ENCODE assay signal across 8 cellular contexts in the genomic region with DNA sequence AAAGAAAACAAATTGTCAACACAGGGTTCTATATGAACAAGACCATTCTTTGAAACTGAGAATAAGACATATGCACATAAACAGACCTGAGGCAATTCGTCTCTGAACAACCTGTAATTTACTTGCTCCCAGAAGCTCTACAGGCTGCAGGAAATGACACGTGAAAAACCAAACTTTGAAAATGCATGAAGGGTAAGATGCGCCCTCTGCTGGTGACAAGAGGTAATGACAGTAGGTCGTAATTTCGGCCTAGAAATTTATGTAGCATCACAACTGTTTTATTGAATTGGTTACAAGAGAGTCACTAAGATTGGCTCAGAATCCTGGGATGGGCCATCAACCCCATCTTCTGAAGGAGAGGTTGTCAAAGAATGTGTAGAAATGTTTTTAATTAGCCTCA.
DNase-seq lines count a peak whose midpoint lies in the region; ATAC-seq, FAIRE-seq and TF ChIP-seq lines count a peak whose summit lies in the region.

No MANE protein-coding gene starts in this region.

- H3K9ac ChIP-seq in neural cell (ENCODE audit: low read length) = no peak overlapping the region

- TF ChIP-seq EP300 in neural cell (conservative IDR thresholded peaks at IDR 0.05; ENCODE audit: poor library complexity, severe bottlenecking) = no peak

- BruUV-seq in PC-9 (replicated peaks; lab: Mats Ljungman, UMichigan) = no TSS peak

- H3K4me2 ChIP-seq in DOHH2 (ENCODE audit: low read length) (no peak overlapping the region), PC-9 (no peak overlapping the region), neural cell (ENCODE audit: low read length) (no peak overlapping the region)

- no peak overlapping the region for H2AFZ ChIP-seq in PC-9
- no peak overlapping the region for H2AFZ ChIP-seq in neural cell (ENCODE audit: low read depth, low read length)

- no peaks in the 10 kb centered on the region for H3K27me3 ChIP-seq in DOHH2 (ENCODE audit: control insufficient read depth, low read length)
- no peaks in the 10 kb centered on the region for H3K27me3 ChIP-seq in PC-9 (ENCODE audit: insufficient read depth, low read depth)
- no peaks in the 10 kb centered on the region for H3K27me3 ChIP-seq in neural cell (ENCODE audit: insufficient read depth, low read depth, low read length)

- peak; percentile 53 for TF ChIP-seq RAD21 in neural cell (conservative IDR thresholded peaks at IDR 0.05)

- TF ChIP-seq CTCF in DOHH2 (IDR thresholded peaks at IDR 0.05; ENCODE audit: low read depth, low read length, poor library complexity, severe bottlenecking) (peak; percentile 61), PC-9 (conservative IDR thresholded peaks at IDR 0.05) (peak; percentile 84), neural cell (IDR thresholded peaks at IDR 0.05; ENCODE audit: poor library complexity, severe bottlenecking) (peak; percentile 57), omental fat pad (IDR thresholded peaks at IDR 0.05) (no peak)

- H3F3A ChIP-seq in DOHH2 (ENCODE audit: control insufficient read depth, insufficient read depth) (no peaks in the 10 kb centered on the region), PC-9 (ENCODE audit: insufficient read depth, low read depth) (no peaks in the 10 kb centered on the region), neural cell (ENCODE audit: insufficient read depth, low read length, poor library complexity, severe bottlenecking) (no peaks in the 10 kb centered on the region)

- no peaks in the 10 kb centered on the region for H3K9me3 ChIP-seq in DOHH2 (ENCODE audit: control insufficient read depth, insufficient read depth, low read length)
- no peaks in the 10 kb centered on the region for H3K9me3 ChIP-seq in PC-9 (ENCODE audit: insufficient read depth, low read depth)
- H3K9me3 ChIP-seq in neural cell (ENCODE audit: low read length) = no peaks in the 10 kb centered on the region

- ATAC-seq in omental fat pad (ENCODE audit: low FRiP score) (no peak), HG03196 (IDR thresholded peaks at IDR 0.05; ENCODE audit: unreplicated experiment) (no peak)

- no peaks in the 10 kb centered on the region for H3K9me2 ChIP-seq in DOHH2 (replicated peaks; ENCODE audit: control insufficient read depth, low read length)
- H3K9me2 ChIP-seq in PC-9 (ENCODE audit: insufficient read depth) = no peaks in the 10 kb centered on the region
- H3K9me2 ChIP-seq in neural cell (ENCODE audit: insufficient read depth, low read length) = no peaks in the 10 kb centered on the region

- H4K20me1 ChIP-seq in DOHH2 (ENCODE audit: control insufficient read depth, insufficient read depth, low read depth, low read length) (no peaks in the 10 kb centered on the region), PC-9 (ENCODE audit: insufficient read depth) (no peaks in the 10 kb centered on the region), neural cell (ENCODE audit: insufficient read depth) (no peaks in the 10 kb centered on the region)

- CTCF ChIA-PET in PC-9 (lab: Charles Lee) = no interaction called here

- H3K27ac ChIP-seq in DOHH2 (ENCODE audit: low read depth, low read length) = no peak overlapping the region
- no peak overlapping the region for H3K27ac ChIP-seq in PC-9
- H3K27ac ChIP-seq in neural cell (ENCODE audit: low read length) = no peak overlapping the region

- H3K4me3 ChIP-seq in DOHH2 (ENCODE audit: low read length) (no peak overlapping the region), PC-9 (no peak overlapping the region), neural cell (ENCODE audit: low read length) (no peak overlapping the region)

- H3K79me2 ChIP-seq in DOHH2 (ENCODE audit: control insufficient read depth, low read length) (no peaks in the 10 kb centered on the region), PC-9 (ENCODE audit: low read depth) (no peaks in the 10 kb centered on the region), neural cell (replicated peaks; ENCODE audit: insufficient read depth, low read length) (no peaks in the 10 kb centered on the region)

- intact Hi-C loops in PC-9 (cut with micrococcal nuclease; ENCODE audit: unreplicated experiment) = loop anchor here (2.0 to 5.0 kb wide), 2 partner anchors 404 to 536 kb away; no protein-coding TSS in a partner anchor

- H3K4me1 ChIP-seq in DOHH2 (ENCODE audit: control insufficient read depth, low read length) (no peaks in the 10 kb centered on the region), PC-9 (replicated peaks; ENCODE audit: insufficient read depth) (no peaks in the 10 kb centered on the region)

- peak; percentile 82 for FAIRE-seq in colon (lab: Jason Lieb, UNC)

- in situ Hi-C loops in ACHN (cut with HindIII; ENCODE audit: low pct_ligation_motif_present, low pct_unique_long_range_greater_than_20kb, low sequenced_read_pairs) = no loop called here

- no peaks in the 10 kb centered on the region for H3K36me3 ChIP-seq in DOHH2 (ENCODE audit: control insufficient read depth, low read length)
- H3K36me3 ChIP-seq in PC-9 (ENCODE audit: low read depth) = no peaks in the 10 kb centered on the region
- no peaks in the 10 kb centered on the region for H3K36me3 ChIP-seq in neural cell (ENCODE audit: insufficient read depth, low read length)

- POLR2A ChIA-PET in PC-9 (lab: Charles Lee; ENCODE audit: unreplicated experiment) = no interaction called here

- peak; percentile 8 for DNase-seq in ACHN
- DNase-seq in HK-2 (ENCODE audit: unreplicated experiment) = peak; percentile 28
- peak; percentile 14 to 37 for DNase-seq in PC-9
- no peak for DNase-seq in omental fat pad (ENCODE audit: low spot score)

TF ChIP-seq in neural cell, 6 proteins besides CTCF, POLR2A, EP300 and RAD21:
- TF ChIP-seq MXI1 (conservative IDR thresholded peaks at IDR 0.05; ENCODE audit: poor library complexity, severe bottlenecking) = no peak
- no peak for TF ChIP-seq TAF1 (IDR thresholded peaks at IDR 0.05; ENCODE audit: low read depth)
- TF ChIP-seq, protein P1, sequence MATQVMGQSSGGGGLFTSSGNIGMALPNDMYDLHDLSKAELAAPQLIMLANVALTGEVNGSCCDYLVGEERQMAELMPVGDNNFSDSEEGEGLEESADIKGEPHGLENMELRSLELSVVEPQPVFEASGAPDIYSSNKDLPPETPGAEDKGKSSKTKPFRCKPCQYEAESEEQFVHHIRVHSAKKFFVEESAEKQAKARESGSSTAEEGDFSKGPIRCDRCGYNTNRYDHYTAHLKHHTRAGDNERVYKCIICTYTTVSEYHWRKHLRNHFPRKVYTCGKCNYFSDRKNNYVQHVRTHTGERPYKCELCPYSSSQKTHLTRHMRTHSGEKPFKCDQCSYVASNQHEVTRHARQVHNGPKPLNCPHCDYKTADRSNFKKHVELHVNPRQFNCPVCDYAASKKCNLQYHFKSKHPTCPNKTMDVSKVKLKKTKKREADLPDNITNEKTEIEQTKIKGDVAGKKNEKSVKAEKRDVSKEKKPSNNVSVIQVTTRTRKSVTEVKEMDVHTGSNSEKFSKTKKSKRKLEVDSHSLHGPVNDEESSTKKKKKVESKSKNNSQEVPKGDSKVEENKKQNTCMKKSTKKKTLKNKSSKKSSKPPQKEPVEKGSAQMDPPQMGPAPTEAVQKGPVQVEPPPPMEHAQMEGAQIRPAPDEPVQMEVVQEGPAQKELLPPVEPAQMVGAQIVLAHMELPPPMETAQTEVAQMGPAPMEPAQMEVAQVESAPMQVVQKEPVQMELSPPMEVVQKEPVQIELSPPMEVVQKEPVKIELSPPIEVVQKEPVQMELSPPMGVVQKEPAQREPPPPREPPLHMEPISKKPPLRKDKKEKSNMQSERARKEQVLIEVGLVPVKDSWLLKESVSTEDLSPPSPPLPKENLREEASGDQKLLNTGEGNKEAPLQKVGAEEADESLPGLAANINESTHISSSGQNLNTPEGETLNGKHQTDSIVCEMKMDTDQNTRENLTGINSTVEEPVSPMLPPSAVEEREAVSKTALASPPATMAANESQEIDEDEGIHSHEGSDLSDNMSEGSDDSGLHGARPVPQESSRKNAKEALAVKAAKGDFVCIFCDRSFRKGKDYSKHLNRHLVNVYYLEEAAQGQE (IDR thresholded peaks at IDR 0.05; ENCODE audit: borderline replicate concordance) = no peak
- TF ChIP-seq EZH2 (IDR thresholded peaks at IDR 0.05; ENCODE audit: borderline replicate concordance, insufficient read depth, low read length, poor library complexity, severe bottlenecking) = no peak
- no peak for TF ChIP-seq SMC3 (conservative IDR thresholded peaks at IDR 0.05; ENCODE audit: poor library complexity)
- no peak for TF ChIP-seq POLR2AphosphoS5 (IDR thresholded peaks at IDR 0.05)

Comparison
In these comparisons a context has a peak if more than half of its experiments do, and no peak if none do; other contexts are left out.
1. CTCF ChIP-seq: peak in DOHH2 (single experiment), PC-9 (single experiment) and neural cell (single experiment); none in omental fat pad (0 of 3).